In genomic region chr20:50933589-50933988, GRCh38 we compare ENCODE assay signal across 25 cellular contexts. TPM values are rescaled to one million over a fixed set of nuclear protein-coding genes. Genes with fewer than 3 reads are reported as not detected.
A peak's percentile ranks its signal among the peaks of the same experiment; 100 is the strongest.
DNase-seq lines count a peak whose midpoint lies in the region; ATAC-seq, FAIRE-seq and TF ChIP-seq lines count a peak whose summit lies in the region.
"Had no signal": no experiment of that assay in that cellular context is flagged by ENCODE, and none has a peak within 500 bp of the region (broad histone marks: within the 10 kb centered on the region; RNA-seq: fewer than 3 reads in every experiment).

No MANE protein-coding gene starts in this region.

- in situ Hi-C loops in HepG2 (cut with HindIII; ENCODE audit: extremely low pct_ligation_motif_present, low pct_unique_long_range_greater_than_20kb): loop anchor here (10.0 kb wide), 1 partner anchor 139 kb away; the partner anchor contains the start of gene BCAS4

- peaks cover 7% of the 10 kb centered on the region for H4K20me1 ChIP-seq in HepG2 (ENCODE audit: insufficient read depth, low read length)

- H3K27ac ChIP-seq in HepG2 (ENCODE audit: extremely low read length, insufficient read depth, low read length) (peak overlapping the region; percentile 15), right lobe of liver (no peak overlapping the region), SK-N-MC (peak overlapping the region; percentile 98)
- H3K27ac ChIP-seq: neural progenitor cell, psoas muscle, uterus had no signal

- no peaks in the 10 kb centered on the region for H3K9me3 ChIP-seq in HepG2 (ENCODE audit: low read length)
- H3K9me3 ChIP-seq in right lobe of liver: no peaks in the 10 kb centered on the region
- H3K9me3 ChIP-seq in SK-N-MC (ENCODE audit: low read depth, low read length): no peaks in the 10 kb centered on the region
- H3K9me3 ChIP-seq: psoas muscle, uterus had no signal

- H3K27me3 ChIP-seq in HepG2 (ENCODE audit: control insufficient read depth in 1 of 2, insufficient read depth in 2 of 2, low read length in 2 of 2): no peaks in the 10 kb centered on the region
- no peaks in the 10 kb centered on the region for H3K27me3 ChIP-seq in right lobe of liver
- H3K27me3 ChIP-seq: neural progenitor cell, uterus had no signal

- peak overlapping the region; percentile 58 for H3K27ac Mint-ChIP-seq in memory B cell
- H3K27ac Mint-ChIP-seq: activated CD4-positive, alpha-beta T cell treated with anti-CD3 and anti-CD28 coated beads for 36 hours; CD14-positive monocyte; neural progenitor cell had no signal

- no peak for TF ChIP-seq CTCF in HepG2 (CRISPR knock-in tag; IDR thresholded peaks at IDR 0.05)
- no peak for TF ChIP-seq CTCF in right lobe of liver (IDR thresholded peaks at IDR 0.05)
- TF ChIP-seq CTCF in GM20000 (IDR thresholded peaks at IDR 0.05; ENCODE audit: extremely low read depth, missing control alignments): no peak

- H3K9ac ChIP-seq in HepG2 (ENCODE audit: insufficient read depth, low read depth, low read length) (no peak overlapping the region), SK-N-MC (ENCODE audit: insufficient read length) (peak overlapping the region; percentile 64)
- H3K9ac ChIP-seq: neural progenitor cell had no signal

- POLR2A ChIA-PET in HepG2 (lab: Yijun Ruan, JAX): interaction anchor here (1.2 kb wide), 1 partner anchor 24 kb away, joined by 3 read pairs; the partner anchor contains the start of gene DPM1

- no peak for FAIRE-seq in HepG2 (lab: Jason Lieb, UNC)
- FAIRE-seq: H1 had no signal

- peaks cover 12% of the 10 kb centered on the region for H3K4me1 ChIP-seq in HepG2 (ENCODE audit: insufficient read depth, low read length)
- H3K4me1 ChIP-seq in right lobe of liver: peaks cover 0 to 11% (median 3%) of the 10 kb centered on the region in 4 donors

- TF ChIP-seq POLR2A in HepG2 (IDR thresholded peaks at IDR 0.05; ENCODE audit: insufficient read depth in 1 of 2, low read depth in 2 of 2, low read length in 2 of 2): no peak
- TF ChIP-seq POLR2A in right lobe of liver (IDR thresholded peaks at IDR 0.05): no peak

- H3K36me3 Mint-ChIP-seq in memory B cell: peaks cover 14% of the 10 kb centered on the region

- CTCF ChIA-PET in HepG2 (lab: Yijun Ruan, JAX; ENCODE audit: low intra/inter-chr PET ratio, low total read pairs): no interaction called here

- no peak overlapping the region for H3K4me2 ChIP-seq in HepG2 (ENCODE audit: low read depth, low read length)
- H3K4me2 ChIP-seq: neural progenitor cell had no signal

- H3K36me3 ChIP-seq in HepG2 (replicated peaks in 1 of 2; ENCODE audit: control insufficient read depth in 1 of 2, insufficient read depth in 2 of 2, low read length in 2 of 2): peaks cover 13 to 52% of the 10 kb centered on the region in 2 experiments
- H3K36me3 ChIP-seq in right lobe of liver: peaks cover 5 to 28% (median 13%) of the 10 kb centered on the region in 4 donors
- peaks cover 54% of the 10 kb centered on the region for H3K36me3 ChIP-seq in SK-N-MC (ENCODE audit: insufficient read depth, low read length)
- H3K36me3 ChIP-seq: uterus had no signal

- no peak for TF ChIP-seq RAD21 in HepG2 (CRISPR knock-in tag; IDR thresholded peaks at IDR 0.05)

- no peak for DNase-seq in HepG2 (ENCODE audit: low spot score)
- DNase-seq in right lobe of liver: no peak
- no peak for DNase-seq in SK-N-MC (ENCODE audit: low read depth, low spot score)
- no peak for DNase-seq in memory B cell (ENCODE audit: low spot score in 2 of 2)
- DNase-seq in GM20000 (ENCODE audit: low spot score): no peak
- no peak for DNase-seq in activated CD4-positive, alpha-beta T cell treated with anti-CD3 and anti-CD28 coated beads for 4 hours
- DNase-seq in SW480 (ENCODE audit: low spot score): no peak
- DNase-seq: activated CD4-positive, alpha-beta T cell treated with anti-CD3 and anti-CD28 coated beads for 36 hours; activated gamma-delta T cell treated with Interleukin-2 at 50 U/mL for 16 hours; DMS 273 treated with DMSO at 0.1 percent for 48 hours; erythroblast; foreskin melanocyte; hippocampal formation; left ventricle myocardium superior; NCI-H146; NCI-H2171; NCI-H526; psoas muscle; T-helper 1 cell; uterus had no signal

- no peak overlapping the region for H3K4me3 Mint-ChIP-seq in memory B cell
- H3K4me3 Mint-ChIP-seq: activated CD4-positive, alpha-beta T cell treated with anti-CD3 and anti-CD28 coated beads for 36 hours; CD14-positive monocyte; neural progenitor cell had no signal

- no peak overlapping the region for H3K4me3 ChIP-seq in HepG2 (replicated peaks in 1 of 3; ENCODE audit: insufficient read depth in 1 of 3, low read depth in 2 of 3, low read length in 3 of 3)
- H3K4me3 ChIP-seq in right lobe of liver: no peak overlapping the region
- peak overlapping the region; percentile 24 for H3K4me3 ChIP-seq in SK-N-MC
- H3K4me3 ChIP-seq: neural progenitor cell, psoas muscle, uterus had no signal

- intact Hi-C loops in HepG2 (cut with micrococcal nuclease; ENCODE audit: unreplicated experiment): no loop called here
- intact Hi-C loops in right lobe of liver (cut with DNase I): no loop called here

- 98% methylated on average over 1 of the region's 1 CpG for WGBS in HepG2 (ENCODE audit: low lambda C conversion rate)
- 100% methylated on average over 1 of the region's 1 CpG for WGBS in right lobe of liver (ENCODE audit: insufficient coverage, low coverage, low lambda C conversion rate, missing lambda C conversion rate)

- no peak overlapping the region for H2AFZ ChIP-seq in HepG2 (ENCODE audit: low read length)
- H2AFZ ChIP-seq: neural progenitor cell had no signal

- TF ChIP-seq EP300 in HepG2 (IDR thresholded peaks at IDR 0.05; ENCODE audit: low read depth in 2 of 2, low read length in 2 of 2) (no peak), HepG2 (CRISPR knock-in tag; IDR thresholded peaks at IDR 0.05; ENCODE audit: borderline replicate concordance) (no peak)

- peaks cover 15% of the 10 kb centered on the region for H3K4me1 Mint-ChIP-seq in memory B cell

- H3K27me3 Mint-ChIP-seq in memory B cell: no peaks in the 10 kb centered on the region
- H3K27me3 Mint-ChIP-seq: activated CD4-positive, alpha-beta T cell treated with anti-CD3 and anti-CD28 coated beads for 36 hours had no signal

- peaks cover 18% of the 10 kb centered on the region for H3K79me2 ChIP-seq in HepG2 (ENCODE audit: insufficient read depth, low read length)

- BruUV-seq in HepG2 (replicated peaks; lab: Mats Ljungman, UMichigan): no TSS peak

- ATAC-seq in HepG2 (no peak), right lobe of liver (no peak), memory B cell (ENCODE audit: low read depth) (no peak), GM18870 (IDR thresholded peaks at IDR 0.05; ENCODE audit: unreplicated experiment) (no peak)
- ATAC-seq: activated CD4-positive, alpha-beta T cell treated with anti-CD3 and anti-CD28 coated beads for 36 hours; left ventricle myocardium superior; psoas muscle; Right ventricle myocardium inferior had no signal

- no peaks in the 10 kb centered on the region for H3K9me3 Mint-ChIP-seq in memory B cell
- H3K9me3 Mint-ChIP-seq: CD14-positive monocyte had no signal

RNA-seq across cellular contexts. Expression of gene ADNP, which starts 2.4 kb away (rescaled TPM):
- total RNA-seq in HepG2 (2016; rRNA removed; fragmentation: Illumina TruSeq; extraction: Trizol) (21.5 and 60.7 TPM in 2 replicates), right lobe of liver (10 to 100 TPM; 19.8 to 25.9 (median 23.1) TPM)
- total RNA-seq in HepG2 (2016; cell fraction: cytosol; rRNA removed; fragmentation: Illumina TruSeq; extraction: Trizol; ENCODE audit: low read depth): 3.6 and 4.4 TPM in 2 replicates
- 17.8 and 59.9 TPM in 2 replicates for total RNA-seq in HepG2 (2016; cell fraction: insoluble cytoplasmic fraction; rRNA removed; fragmentation: Illumina TruSeq; extraction: Trizol)
- 20.1 and 20.5 TPM in 2 replicates for total RNA-seq in HepG2 (2016; cell fraction: membrane; rRNA removed; fragmentation: Illumina TruSeq; extraction: Trizol)
- total RNA-seq in HepG2 (2016; cell fraction: nucleus; rRNA removed; fragmentation: Illumina TruSeq; extraction: Trizol): 51.3 and 55.1 TPM in 2 replicates
- polyA plus RNA-seq in HepG2 (2011; rRNA removed): 21.0 and 22.3 TPM in 2 replicates
- polyA plus RNA-seq in HepG2 (2011; cell fraction: cytosol; rRNA removed): 11.3 and 19.3 TPM in 2 replicates
- polyA plus RNA-seq in HepG2 (2011; cell fraction: nucleus; rRNA removed): 30.4 and 32.5 TPM in 2 replicates
- polyA plus RNA-seq in HepG2 (2012): 45.9 and 50.4 TPM in 2 replicates
- 2.9 and 3.3 TPM in 2 replicates for polyA plus RNA-seq in HepG2 (2016; cell fraction: cytosol; fragmentation: Illumina TruSeq; extraction: Trizol; ENCODE audit: low read depth)
- 57.9 and 63.1 TPM in 2 replicates for polyA plus RNA-seq in HepG2 (2016; cell fraction: insoluble cytoplasmic fraction; fragmentation: Illumina TruSeq; extraction: Trizol; ENCODE audit: low read depth)
- 8.8 and 9.4 TPM in 2 replicates for polyA plus RNA-seq in HepG2 (2016; cell fraction: membrane; fragmentation: Illumina TruSeq; extraction: Trizol; ENCODE audit: low read depth)
- 78.5 and 79.2 TPM in 2 replicates for polyA plus RNA-seq in HepG2 (2016; cell fraction: nucleus; fragmentation: Illumina TruSeq; extraction: Trizol; ENCODE audit: insufficient read depth, low read depth)
- polyA minus RNA-seq in HepG2 (2011; rRNA and poly(A)+ RNA removed; ENCODE audit: low replicate concordance): 22.3 and 32.8 TPM in 2 replicates
- polyA minus RNA-seq in HepG2 (2011; cell fraction: cytosol; rRNA and poly(A)+ RNA removed): 29.7 and 42.9 TPM in 2 replicates
- 74.0 and 91.4 TPM in 2 replicates for polyA minus RNA-seq in HepG2 (2011; cell fraction: nucleus; rRNA and poly(A)+ RNA removed)

RNA-seq across cellular contexts. Expression of gene DPM1, which starts 24.7 kb away (rescaled TPM):
- total RNA-seq in HepG2 (2016; rRNA removed; fragmentation: Illumina TruSeq; extraction: Trizol) (161 and 187 TPM in 2 replicates), right lobe of liver (10 to 100 TPM; 16.6 to 40.4 (median 21.2) TPM)
- total RNA-seq in HepG2 (2016; cell fraction: cytosol; rRNA removed; fragmentation: Illumina TruSeq; extraction: Trizol; ENCODE audit: low read depth): 32.3 and 33.7 TPM in 2 replicates
- total RNA-seq in HepG2 (2016; cell fraction: insoluble cytoplasmic fraction; rRNA removed; fragmentation: Illumina TruSeq; extraction: Trizol): 167 and 188 TPM in 2 replicates
- total RNA-seq in HepG2 (2016; cell fraction: membrane; rRNA removed; fragmentation: Illumina TruSeq; extraction: Trizol): 30.4 and 39.3 TPM in 2 replicates
- 102 and 109 TPM in 2 replicates for total RNA-seq in HepG2 (2016; cell fraction: nucleus; rRNA removed; fragmentation: Illumina TruSeq; extraction: Trizol)
- polyA plus RNA-seq in HepG2 (2011; rRNA removed): 75.7 and 83.2 TPM in 2 replicates
- 67.0 and 87.1 TPM in 2 replicates for polyA plus RNA-seq in HepG2 (2011; cell fraction: cytosol; rRNA removed)
- polyA plus RNA-seq in HepG2 (2011; cell fraction: nucleus; rRNA removed): 40.6 and 43.3 TPM in 2 replicates
- polyA plus RNA-seq in HepG2 (2012): 92.8 and 103 TPM in 2 replicates
- polyA plus RNA-seq in HepG2 (2016; cell fraction: cytosol; fragmentation: Illumina TruSeq; extraction: Trizol; ENCODE audit: low read depth): 19.8 and 20.9 TPM in 2 replicates
- polyA plus RNA-seq in HepG2 (2016; cell fraction: insoluble cytoplasmic fraction; fragmentation: Illumina TruSeq; extraction: Trizol; ENCODE audit: low read depth): 215 and 249 TPM in 2 replicates
- 27.9 and 30.1 TPM in 2 replicates for polyA plus RNA-seq in HepG2 (2016; cell fraction: membrane; fragmentation: Illumina TruSeq; extraction: Trizol; ENCODE audit: low read depth)
- polyA plus RNA-seq in HepG2 (2016; cell fraction: nucleus; fragmentation: Illumina TruSeq; extraction: Trizol; ENCODE audit: insufficient read depth, low read depth): 177 and 193 TPM in 2 replicates
- polyA minus RNA-seq in HepG2 (2011; rRNA and poly(A)+ RNA removed; ENCODE audit: low replicate concordance): 23.1 and 28.4 TPM in 2 replicates
- polyA minus RNA-seq in HepG2 (2011; cell fraction: cytosol; rRNA and poly(A)+ RNA removed): 38.3 and 41.9 TPM in 2 replicates
- 49.6 and 51.1 TPM in 2 replicates for polyA minus RNA-seq in HepG2 (2011; cell fraction: nucleus; rRNA and poly(A)+ RNA removed)

RNA-seq across cellular contexts. Expression of gene MOCS3, which starts 25.0 kb away (rescaled TPM):
- 8.4 and 9.7 TPM in 2 replicates for total RNA-seq in HepG2 (2016; rRNA removed; fragmentation: Illumina TruSeq; extraction: Trizol)
- total RNA-seq in HepG2 (2016; cell fraction: cytosol; rRNA removed; fragmentation: Illumina TruSeq; extraction: Trizol; ENCODE audit: low read depth): 1.2 and 1.3 TPM in 2 replicates
- total RNA-seq in HepG2 (2016; cell fraction: insoluble cytoplasmic fraction; rRNA removed; fragmentation: Illumina TruSeq; extraction: Trizol): 7.8 and 8.8 TPM in 2 replicates
- 3.7 and 4.2 TPM in 2 replicates for total RNA-seq in HepG2 (2016; cell fraction: membrane; rRNA removed; fragmentation: Illumina TruSeq; extraction: Trizol)
- total RNA-seq in HepG2 (2016; cell fraction: nucleus; rRNA removed; fragmentation: Illumina TruSeq; extraction: Trizol): 5.4 and 5.7 TPM in 2 replicates
- 3.7 and 4.1 TPM in 2 replicates for polyA plus RNA-seq in HepG2 (2011; rRNA removed)
- polyA plus RNA-seq in HepG2 (2011; cell fraction: cytosol; rRNA removed): 4.0 and 4.1 TPM in 2 replicates
- polyA plus RNA-seq in HepG2 (2011; cell fraction: nucleus; rRNA removed): 2.9 and 3.2 TPM in 2 replicates
- polyA plus RNA-seq in HepG2 (2012): 2.7 and 3.3 TPM in 2 replicates
- 0.53 and 0.58 TPM in 2 replicates for polyA plus RNA-seq in HepG2 (2016; cell fraction: cytosol; fragmentation: Illumina TruSeq; extraction: Trizol; ENCODE audit: low read depth)
- polyA plus RNA-seq in HepG2 (2016; cell fraction: insoluble cytoplasmic fraction; fragmentation: Illumina TruSeq; extraction: Trizol; ENCODE audit: low read depth): 7.8 and 8.0 TPM in 2 replicates
- 1.7 and 2.1 TPM in 2 replicates for polyA plus RNA-seq in HepG2 (2016; cell fraction: membrane; fragmentation: Illumina TruSeq; extraction: Trizol; ENCODE audit: low read depth)
- polyA plus RNA-seq in HepG2 (2016; cell fraction: nucleus; fragmentation: Illumina TruSeq; extraction: Trizol; ENCODE audit: insufficient read depth, low read depth): 4.3 and 4.4 TPM in 2 replicates
- polyA minus RNA-seq in HepG2 (2011; rRNA and poly(A)+ RNA removed; ENCODE audit: low replicate concordance): 14.6 and 20.7 TPM in 2 replicates
- 6.3 and 6.7 TPM in 2 replicates for polyA minus RNA-seq in HepG2 (2011; cell fraction: cytosol; rRNA and poly(A)+ RNA removed)
- polyA minus RNA-seq in HepG2 (2011; cell fraction: nucleus; rRNA and poly(A)+ RNA removed): 12.4 and 13.6 TPM in 2 replicates
- total RNA-seq in right lobe of liver: 1 to 10 TPM; 2.3 to 3.2 (median 2.7) TPM

Comparison
In these comparisons a context has a peak if more than half of its experiments do, and no peak if none do; other contexts are left out.
1. H3K27ac ChIP-seq: peak in HepG2 (single experiment) and SK-N-MC (single experiment); none in right lobe of liver (0 of 3).